8 cellular contexts compared by ENCODE assay signal in the genomic region with DNA sequence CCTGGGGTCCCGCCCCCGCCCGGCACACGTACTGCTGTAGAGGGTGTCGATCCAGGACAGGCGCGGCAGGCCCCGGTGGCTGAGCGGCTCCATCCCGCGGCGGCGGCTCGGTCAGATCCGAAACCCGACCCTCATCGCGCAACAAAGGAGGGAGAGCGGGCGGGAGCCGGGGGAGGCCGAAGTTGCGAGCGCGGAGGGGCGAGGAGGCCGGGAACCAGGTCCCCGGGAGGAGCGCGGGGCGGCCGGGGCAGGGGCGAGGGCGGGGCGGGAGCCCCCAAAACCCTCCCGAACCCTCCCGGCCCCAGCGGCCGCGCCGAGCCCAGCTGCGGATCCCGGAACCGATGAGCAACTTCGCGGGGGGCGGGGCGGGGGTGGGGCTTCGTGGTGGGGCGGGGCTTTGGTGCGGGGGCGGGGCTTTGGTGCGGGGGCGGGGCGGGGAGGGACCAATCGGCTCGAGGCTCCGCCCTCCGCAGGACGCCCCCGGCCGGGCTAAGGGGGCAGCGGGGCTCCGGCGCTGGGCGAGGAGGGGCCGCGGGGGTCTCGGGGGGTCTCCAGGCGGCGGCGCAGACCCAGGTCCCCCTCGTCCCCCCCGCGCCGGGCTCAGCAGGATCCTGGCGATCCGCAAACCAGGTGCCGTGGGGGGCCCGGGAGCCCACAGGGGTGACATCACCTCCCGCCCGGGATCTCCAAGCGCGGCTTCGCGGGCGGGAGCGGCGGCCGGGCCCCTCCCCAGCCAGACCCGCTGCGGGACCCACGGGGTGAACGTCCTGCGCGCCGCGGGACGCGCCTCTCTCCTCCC. TPM values are rescaled to one million over a fixed set of nuclear protein-coding genes. Genes with fewer than 3 reads are reported as not detected.
A peak's percentile ranks its signal among the peaks of the same experiment; 100 is the strongest.
DNase-seq lines count a peak whose midpoint lies in the region; ATAC-seq and TF ChIP-seq lines count a peak whose summit lies in the region.

A gene (minus strand): TSS at position 347 of the 799 bp plus-strand sequence. CDS start 254 bp downstream, at position 93.

- TF ChIP-seq POLR2A in stomach (IDR thresholded peaks at IDR 0.05), result no peak

- POLR2A ChIA-PET in BJ (lab: Charles Lee), result no interaction called here

- TF ChIP-seq EP300 in stomach (IDR thresholded peaks at IDR 0.05), result no peak

- H3K9me3 ChIP-seq in muscle layer of duodenum (ENCODE audit: control insufficient read depth in 1 of 2, low read length in 2 of 2) (no peaks in the 10 kb centered on the region), stomach (no peaks in the 10 kb centered on the region)

- H3K36me3 Mint-ChIP-seq in IgD-negative memory B cell, result peaks cover 4% of the 10 kb centered on the region

- H3K27me3 ChIP-seq in BJ (ENCODE audit: control insufficient read depth, insufficient read depth, low read length) (no peaks in the 10 kb centered on the region), muscle layer of duodenum (ENCODE audit: low read depth, low read length) (no peaks in the 10 kb centered on the region), stomach (peaks cover 0 to 29% (median 0%) of the 10 kb centered on the region in 3 donors)

- peaks cover 21 to 37% (median 32%) of the 10 kb centered on the region in 3 donors for H3K4me1 Mint-ChIP-seq in IgD-negative memory B cell

- H3K36me3 ChIP-seq in BJ (ENCODE audit: control insufficient read depth, insufficient read depth, low read length) (no peaks in the 10 kb centered on the region), muscle layer of duodenum (ENCODE audit: control insufficient read depth in 1 of 2, insufficient read depth in 2 of 2, low read length in 2 of 2) (no peaks in the 10 kb centered on the region), stomach (peaks cover 0 to 8% (median 3%) of the 10 kb centered on the region in 4 donors)

- TF ChIP-seq CTCF in BJ (IDR thresholded peaks at IDR 0.05; ENCODE audit: insufficient read depth, low read depth, low read length) (no peak), stomach (IDR thresholded peaks at IDR 0.05) (no peak)

- no peaks in the 10 kb centered on the region for H3K9me3 Mint-ChIP-seq in IgD-negative memory B cell

- H3K4me3 ChIP-seq in BJ (ENCODE audit: low read depth, low read length) (peak within 1 kb of the TSS; percentile 67), muscle layer of duodenum (ENCODE audit: low read depth in 1 of 2, low read length in 2 of 2) (peak within 1 kb of the TSS; percentile 37 to 61), stomach (peak within 1 kb of the TSS; percentile 62 to 79 (median 68))

- CTCF ChIA-PET in BJ (lab: Yijun Ruan, JAX), result interaction anchor here (14.8 kb wide), 1 partner anchor 57 kb away, joined by 169 read pairs; no protein-coding TSS in a partner anchor

- intact Hi-C loops in stomach (cut with DNase I; ENCODE audit: low total_unique reads), result loop anchor here (10.0 kb wide), 1 partner anchor 55 kb away; no protein-coding TSS in a partner anchor

- WGBS in stomach, 5 donors, result 0 to 8% (median 1%) methylated on average over 15 to 90 of the region's 100 CpGs

- H3K27ac ChIP-seq in muscle layer of duodenum (ENCODE audit: low read length), result no peak within 1 kb of the TSS
- peak within 1 kb of the TSS; percentile 32 to 88 (median 69) for H3K27ac ChIP-seq in stomach

- peak within 1 kb of the TSS; percentile 84 to 97 (median 94) for H3K27ac Mint-ChIP-seq in IgD-negative memory B cell

- no peak for DNase-seq in BJ (ENCODE audit: low read depth)
- peak in 2 of 3 experiments; percentile 25 to 31 for DNase-seq in activated CD8-positive, alpha-beta memory T cell treated with anti-CD3 and anti-CD28 coated beads for 48 hours (ENCODE audit: low read depth in 2 of 3, low spot score in 2 of 3)
- peak; percentile 61 for DNase-seq in epidermal melanocyte (ENCODE audit: insufficient read length, low spot score)
- peak; percentile 51 for DNase-seq in stomach

- peaks cover 26% of the 10 kb centered on the region for H3K27me3 Mint-ChIP-seq in IgD-negative memory B cell

- H3K4me1 ChIP-seq in muscle layer of duodenum (ENCODE audit: control insufficient read depth in 1 of 2, insufficient read depth in 2 of 2, low read length in 2 of 2) (peaks cover 10 to 21% of the 10 kb centered on the region in 2 donors), stomach (peaks cover 28 to 56% (median 50%) of the 10 kb centered on the region in 4 donors)

- ATAC-seq in GM21576 (IDR thresholded peaks at IDR 0.05; ENCODE audit: unreplicated experiment) (no peak), GM19035 (IDR thresholded peaks at IDR 0.05; ENCODE audit: unreplicated experiment) (no peak)

- peak within 1 kb of the TSS; percentile 54 to 94 (median 90) for H3K4me3 Mint-ChIP-seq in IgD-negative memory B cell

RNA-seq across cellular contexts. Expression of the gene that starts here (rescaled TPM):
- polyA plus RNA-seq in BJ (2011; rRNA removed) (32.7 and 65.4 TPM in 2 replicates), IgD-negative memory B cell (19.2 TPM), stomach (10 to 100 TPM; 28.3 to 41.2 (median 40.0) TPM)
- polyA minus RNA-seq in BJ (2011; rRNA and poly(A)+ RNA removed), result 72.9 and 76.6 TPM in 2 replicates
- total RNA-seq in stomach, result 1,000 to 10,000 TPM in 1 of 5 donors, 100 to 1,000 TPM in 2, 10 to 100 TPM in 2; 65.5 to 1,523 (median 142) TPM
